ENCODE assay signal across 1 cellular context in the genomic region with DNA sequence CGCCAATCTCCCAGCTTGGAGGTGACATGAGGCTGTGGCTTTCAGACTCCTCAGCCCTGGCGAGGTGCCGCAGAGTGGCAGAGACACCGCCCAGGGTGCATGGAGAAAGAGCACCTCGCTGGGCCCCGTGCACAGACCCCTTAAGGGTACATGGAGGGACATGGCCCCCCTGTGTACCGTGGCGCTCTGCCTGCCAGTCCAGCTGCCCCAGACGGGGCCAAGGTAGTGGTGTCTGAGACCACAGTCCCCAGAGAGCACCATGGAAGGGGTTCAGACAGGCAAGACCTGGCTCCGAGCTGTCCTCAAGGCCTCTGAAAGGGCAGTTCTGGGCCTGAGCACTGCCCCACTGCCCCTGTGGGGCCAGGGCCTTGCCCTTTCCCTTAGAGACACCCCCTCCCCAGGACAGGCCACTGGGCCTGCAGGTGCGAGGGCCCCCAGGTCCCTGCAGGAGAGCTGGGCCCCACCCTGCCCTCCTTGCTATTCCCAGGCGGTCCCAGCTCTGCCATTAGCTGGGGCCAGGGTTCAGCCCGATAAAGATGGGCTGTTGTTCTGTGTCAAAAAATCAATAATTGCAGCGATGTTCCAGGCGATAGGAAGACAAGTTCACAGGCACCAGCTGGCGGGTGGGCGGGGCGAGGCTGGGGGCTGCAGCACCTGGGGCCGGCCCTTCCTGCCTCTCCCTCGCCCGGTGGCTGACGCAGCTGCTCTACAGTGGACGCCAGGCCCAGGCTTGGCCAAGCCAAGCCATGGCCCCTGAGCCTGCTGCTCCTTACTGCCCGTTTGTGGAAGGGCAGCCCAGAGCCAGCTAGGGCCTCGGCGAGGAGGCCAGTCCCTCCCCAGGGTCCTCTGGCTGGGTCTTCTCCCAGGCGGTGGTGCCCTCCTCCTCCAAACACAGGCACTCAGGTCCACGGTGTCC.
A peak's percentile ranks its signal among the peaks of the same experiment; 100 is the strongest.
TF ChIP-seq lines count a peak whose summit lies in the region.

No MANE protein-coding gene starts in this region.

TF ChIP-seq in HepG2, 621 proteins besides CTCF, POLR2A, EP300 and RAD21 (continued from another document and continues in another):
- TF ChIP-seq, protein P1, sequence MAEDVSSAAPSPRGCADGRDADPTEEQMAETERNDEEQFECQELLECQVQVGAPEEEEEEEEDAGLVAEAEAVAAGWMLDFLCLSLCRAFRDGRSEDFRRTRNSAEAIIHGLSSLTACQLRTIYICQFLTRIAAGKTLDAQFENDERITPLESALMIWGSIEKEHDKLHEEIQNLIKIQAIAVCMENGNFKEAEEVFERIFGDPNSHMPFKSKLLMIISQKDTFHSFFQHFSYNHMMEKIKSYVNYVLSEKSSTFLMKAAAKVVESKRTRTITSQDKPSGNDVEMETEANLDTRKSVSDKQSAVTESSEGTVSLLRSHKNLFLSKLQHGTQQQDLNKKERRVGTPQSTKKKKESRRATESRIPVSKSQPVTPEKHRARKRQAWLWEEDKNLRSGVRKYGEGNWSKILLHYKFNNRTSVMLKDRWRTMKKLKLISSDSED (CRISPR knock-in tag; IDR thresholded peaks at IDR 0.05), result no peak
- peak; percentile 56 for TF ChIP-seq TBX3 (IDR thresholded peaks at IDR 0.05; ENCODE audit: borderline replicate concordance)
- TF ChIP-seq, protein P2, sequence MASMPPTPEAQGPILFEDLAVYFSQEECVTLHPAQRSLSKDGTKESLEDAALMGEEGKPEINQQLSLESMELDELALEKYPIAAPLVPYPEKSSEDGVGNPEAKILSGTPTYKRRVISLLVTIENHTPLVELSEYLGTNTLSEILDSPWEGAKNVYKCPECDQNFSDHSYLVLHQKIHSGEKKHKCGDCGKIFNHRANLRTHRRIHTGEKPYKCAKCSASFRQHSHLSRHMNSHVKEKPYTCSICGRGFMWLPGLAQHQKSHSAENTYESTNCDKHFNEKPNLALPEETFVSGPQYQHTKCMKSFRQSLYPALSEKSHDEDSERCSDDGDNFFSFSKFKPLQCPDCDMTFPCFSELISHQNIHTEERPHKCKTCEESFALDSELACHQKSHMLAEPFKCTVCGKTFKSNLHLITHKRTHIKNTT (CRISPR knock-in tag; IDR thresholded peaks at IDR 0.05), result no peak
- TF ChIP-seq ZNF761 (CRISPR knock-in tag; conservative IDR thresholded peaks at IDR 0.05), result peak; percentile 78; the same call in 1 of the 2 replicates
- TF ChIP-seq AGO1 (IDR thresholded peaks at IDR 0.05; ENCODE audit: low read depth, low read length, poor library complexity, severe bottlenecking), result peak; percentile 56
- no peak; the same call in 1 of the 2 replicates for TF ChIP-seq ZSCAN22 (CRISPR knock-in tag; IDR thresholded peaks at IDR 0.05)
- TF ChIP-seq, protein P3, sequence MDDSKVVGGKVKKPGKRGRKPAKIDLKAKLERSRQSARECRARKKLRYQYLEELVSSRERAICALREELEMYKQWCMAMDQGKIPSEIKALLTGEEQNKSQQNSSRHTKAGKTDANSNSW (CRISPR knock-in tag; IDR thresholded peaks at IDR 0.05; ENCODE audit: borderline replicate concordance), result no peak
- TF ChIP-seq, protein P4, sequence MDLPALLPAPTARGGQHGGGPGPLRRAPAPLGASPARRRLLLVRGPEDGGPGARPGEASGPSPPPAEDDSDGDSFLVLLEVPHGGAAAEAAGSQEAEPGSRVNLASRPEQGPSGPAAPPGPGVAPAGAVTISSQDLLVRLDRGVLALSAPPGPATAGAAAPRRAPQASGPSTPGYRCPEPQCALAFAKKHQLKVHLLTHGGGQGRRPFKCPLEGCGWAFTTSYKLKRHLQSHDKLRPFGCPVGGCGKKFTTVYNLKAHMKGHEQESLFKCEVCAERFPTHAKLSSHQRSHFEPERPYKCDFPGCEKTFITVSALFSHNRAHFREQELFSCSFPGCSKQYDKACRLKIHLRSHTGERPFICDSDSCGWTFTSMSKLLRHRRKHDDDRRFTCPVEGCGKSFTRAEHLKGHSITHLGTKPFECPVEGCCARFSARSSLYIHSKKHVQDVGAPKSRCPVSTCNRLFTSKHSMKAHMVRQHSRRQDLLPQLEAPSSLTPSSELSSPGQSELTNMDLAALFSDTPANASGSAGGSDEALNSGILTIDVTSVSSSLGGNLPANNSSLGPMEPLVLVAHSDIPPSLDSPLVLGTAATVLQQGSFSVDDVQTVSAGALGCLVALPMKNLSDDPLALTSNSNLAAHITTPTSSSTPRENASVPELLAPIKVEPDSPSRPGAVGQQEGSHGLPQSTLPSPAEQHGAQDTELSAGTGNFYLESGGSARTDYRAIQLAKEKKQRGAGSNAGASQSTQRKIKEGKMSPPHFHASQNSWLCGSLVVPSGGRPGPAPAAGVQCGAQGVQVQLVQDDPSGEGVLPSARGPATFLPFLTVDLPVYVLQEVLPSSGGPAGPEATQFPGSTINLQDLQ (CRISPR knock-in tag; IDR thresholded peaks at IDR 0.05), result peak; percentile 91
- no peak for TF ChIP-seq RELA (CRISPR knock-in tag; IDR thresholded peaks at IDR 0.05)
- no peak for TF ChIP-seq MTA3 (CRISPR knock-in tag; IDR thresholded peaks at IDR 0.05)
- TF ChIP-seq KLF12 (CRISPR knock-in tag; IDR thresholded peaks at IDR 0.05; ENCODE audit: borderline replicate concordance), result peak; percentile 98
- TF ChIP-seq YEATS2 (CRISPR knock-in tag; IDR thresholded peaks at IDR 0.05; ENCODE audit: borderline replicate concordance), result peak; percentile 62; the same call in 1 of the 2 replicates
- peak; percentile 91; the same call in 1 of the 2 replicates for TF ChIP-seq PRMT3 (CRISPR knock-in tag; IDR thresholded peaks at IDR 0.05; ENCODE audit: borderline replicate concordance, low read depth)
- TF ChIP-seq, protein P5, sequence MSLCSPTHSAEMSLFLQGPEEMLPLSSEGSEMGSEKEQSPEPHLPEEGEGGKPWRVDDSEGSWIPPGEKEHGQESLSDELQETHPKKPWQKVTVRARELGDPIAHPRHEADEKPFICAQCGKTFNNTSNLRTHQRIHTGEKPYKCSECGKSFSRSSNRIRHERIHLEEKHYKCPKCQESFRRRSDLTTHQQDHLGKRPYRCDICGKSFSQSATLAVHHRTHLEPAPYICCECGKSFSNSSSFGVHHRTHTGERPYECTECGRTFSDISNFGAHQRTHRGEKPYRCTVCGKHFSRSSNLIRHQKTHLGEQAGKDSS (CRISPR knock-in tag; IDR thresholded peaks at IDR 0.05; ENCODE audit: borderline replicate concordance, low read depth), result no peak; the same call in 1 of the 2 replicates
- peak; percentile 21 for TF ChIP-seq ZNF230 (CRISPR knock-in tag; IDR thresholded peaks at IDR 0.05)
- TF ChIP-seq ZNF441 (CRISPR knock-in tag; IDR thresholded peaks at IDR 0.05; ENCODE audit: borderline replicate concordance), result no peak
- TF ChIP-seq ZNF143 (CRISPR knock-in tag; IDR thresholded peaks at IDR 0.05), result peak; percentile 68; the same call in 1 of the 2 replicates
- TF ChIP-seq, protein P6, sequence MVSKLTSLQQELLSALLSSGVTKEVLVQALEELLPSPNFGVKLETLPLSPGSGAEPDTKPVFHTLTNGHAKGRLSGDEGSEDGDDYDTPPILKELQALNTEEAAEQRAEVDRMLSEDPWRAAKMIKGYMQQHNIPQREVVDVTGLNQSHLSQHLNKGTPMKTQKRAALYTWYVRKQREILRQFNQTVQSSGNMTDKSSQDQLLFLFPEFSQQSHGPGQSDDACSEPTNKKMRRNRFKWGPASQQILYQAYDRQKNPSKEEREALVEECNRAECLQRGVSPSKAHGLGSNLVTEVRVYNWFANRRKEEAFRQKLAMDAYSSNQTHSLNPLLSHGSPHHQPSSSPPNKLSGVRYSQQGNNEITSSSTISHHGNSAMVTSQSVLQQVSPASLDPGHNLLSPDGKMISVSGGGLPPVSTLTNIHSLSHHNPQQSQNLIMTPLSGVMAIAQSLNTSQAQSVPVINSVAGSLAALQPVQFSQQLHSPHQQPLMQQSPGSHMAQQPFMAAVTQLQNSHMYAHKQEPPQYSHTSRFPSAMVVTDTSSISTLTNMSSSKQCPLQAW (CRISPR knock-in tag; IDR thresholded peaks at IDR 0.05), result peak; percentile 96
- peak; percentile 90 for TF ChIP-seq MEIS2 (CRISPR knock-in tag; IDR thresholded peaks at IDR 0.05)
- peak; percentile 76 for TF ChIP-seq SP4 (CRISPR knock-in tag; IDR thresholded peaks at IDR 0.05)
- TF ChIP-seq ZFP1 (CRISPR knock-in tag; IDR thresholded peaks at IDR 0.05), result peak; percentile 95
- no peak for TF ChIP-seq ZFP36L2 (CRISPR knock-in tag; IDR thresholded peaks at IDR 0.05)
- TF ChIP-seq, protein P7, sequence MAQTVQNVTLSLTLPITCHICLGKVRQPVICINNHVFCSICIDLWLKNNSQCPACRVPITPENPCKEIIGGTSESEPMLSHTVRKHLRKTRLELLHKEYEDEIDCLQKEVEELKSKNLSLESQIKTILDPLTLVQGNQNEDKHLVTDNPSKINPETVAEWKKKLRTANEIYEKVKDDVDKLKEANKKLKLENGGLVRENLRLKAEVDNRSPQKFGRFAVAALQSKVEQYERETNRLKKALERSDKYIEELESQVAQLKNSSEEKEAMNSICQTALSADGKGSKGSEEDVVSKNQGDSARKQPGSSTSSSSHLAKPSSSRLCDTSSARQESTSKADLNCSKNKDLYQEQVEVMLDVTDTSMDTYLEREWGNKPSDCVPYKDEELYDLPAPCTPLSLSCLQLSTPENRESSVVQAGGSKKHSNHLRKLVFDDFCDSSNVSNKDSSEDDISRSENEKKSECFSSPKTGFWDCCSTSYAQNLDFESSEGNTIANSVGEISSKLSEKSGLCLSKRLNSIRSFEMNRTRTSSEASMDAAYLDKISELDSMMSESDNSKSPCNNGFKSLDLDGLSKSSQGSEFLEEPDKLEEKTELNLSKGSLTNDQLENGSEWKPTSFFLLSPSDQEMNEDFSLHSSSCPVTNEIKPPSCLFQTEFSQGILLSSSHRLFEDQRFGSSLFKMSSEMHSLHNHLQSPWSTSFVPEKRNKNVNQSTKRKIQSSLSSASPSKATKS (CRISPR knock-in tag; IDR thresholded peaks at IDR 0.05), result peak; percentile 87
- peak; percentile 97 for TF ChIP-seq MIXL1 (CRISPR knock-in tag; IDR thresholded peaks at IDR 0.05)
- no peak for TF ChIP-seq ATM (IDR thresholded peaks at IDR 0.05; ENCODE audit: borderline replicate concordance)
- TF ChIP-seq XBP1 (CRISPR knock-in tag; IDR thresholded peaks at IDR 0.05), result no peak; the same call in 1 of the 2 replicates
- no peak; the same call in none of the 2 replicates for TF ChIP-seq ZNF792 (CRISPR knock-in tag; IDR thresholded peaks at IDR 0.05)
- peak; percentile 90 for TF ChIP-seq DMAP1 (CRISPR knock-in tag; IDR thresholded peaks at IDR 0.05)
- TF ChIP-seq MXD4 (CRISPR knock-in tag; IDR thresholded peaks at IDR 0.05), result peak; percentile 42
- TF ChIP-seq GATA4 (IDR thresholded peaks at IDR 0.05; ENCODE audit: borderline replicate concordance, low read depth), result peak; percentile 95
- peak; percentile 87 for TF ChIP-seq FOXC1 (CRISPR knock-in tag; IDR thresholded peaks at IDR 0.05; ENCODE audit: borderline replicate concordance)
- TF ChIP-seq ZNF180 (CRISPR knock-in tag; IDR thresholded peaks at IDR 0.05; ENCODE audit: borderline replicate concordance, low read depth), result no peak; the same call in 1 of the 2 replicates
- TF ChIP-seq, protein P8, sequence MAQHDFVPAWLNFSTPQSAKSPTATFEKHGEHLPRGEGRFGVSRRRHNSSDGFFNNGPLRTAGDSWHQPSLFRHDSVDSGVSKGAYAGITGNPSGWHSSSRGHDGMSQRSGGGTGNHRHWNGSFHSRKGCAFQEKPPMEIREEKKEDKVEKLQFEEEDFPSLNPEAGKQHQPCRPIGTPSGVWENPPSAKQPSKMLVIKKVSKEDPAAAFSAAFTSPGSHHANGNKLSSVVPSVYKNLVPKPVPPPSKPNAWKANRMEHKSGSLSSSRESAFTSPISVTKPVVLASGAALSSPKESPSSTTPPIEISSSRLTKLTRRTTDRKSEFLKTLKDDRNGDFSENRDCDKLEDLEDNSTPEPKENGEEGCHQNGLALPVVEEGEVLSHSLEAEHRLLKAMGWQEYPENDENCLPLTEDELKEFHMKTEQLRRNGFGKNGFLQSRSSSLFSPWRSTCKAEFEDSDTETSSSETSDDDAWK (CRISPR knock-in tag; IDR thresholded peaks at IDR 0.05), result no peak
- no peak for TF ChIP-seq ADNP (CRISPR knock-in tag; IDR thresholded peaks at IDR 0.05)
- no peak for TF ChIP-seq ZMYM3 (CRISPR knock-in tag; IDR thresholded peaks at IDR 0.05)
- TF ChIP-seq CREB1 (IDR thresholded peaks at IDR 0.05), result no peak
- no peak; the same call in 1 of the 2 replicates for TF ChIP-seq CREB1 (CRISPR knock-in tag; IDR thresholded peaks at IDR 0.05)
- TF ChIP-seq ZNF207 (IDR thresholded peaks at IDR 0.05; ENCODE audit: borderline replicate concordance), result no peak
- TF ChIP-seq SKI (IDR thresholded peaks at IDR 0.05; ENCODE audit: partially characterized antibody), result peak; percentile 93
- no peak for TF ChIP-seq ZNF256 (CRISPR knock-in tag; conservative IDR thresholded peaks at IDR 0.05)
- no peak; the same call in 1 of the 2 replicates for TF ChIP-seq ZNF570 (CRISPR knock-in tag; IDR thresholded peaks at IDR 0.05; ENCODE audit: borderline replicate concordance)
- no peak for TF ChIP-seq ZNF354B (CRISPR knock-in tag; IDR thresholded peaks at IDR 0.05)
- TF ChIP-seq CCAR2 (optimal IDR thresholded peaks at IDR 0.05; ENCODE audit: low read depth, low read length), result no peak
- TF ChIP-seq KDM5B (CRISPR knock-in tag; IDR thresholded peaks at IDR 0.05; ENCODE audit: borderline replicate concordance), result peak; percentile 49; the same call in 1 of the 2 replicates
- peak; percentile 98 for TF ChIP-seq ZEB1 (IDR thresholded peaks at IDR 0.05; ENCODE audit: insufficient replicate concordance, low read depth)
- TF ChIP-seq ZNF83 (CRISPR knock-in tag; IDR thresholded peaks at IDR 0.05; ENCODE audit: borderline replicate concordance), result no peak
- TF ChIP-seq TSC22D2 (CRISPR knock-in tag; IDR thresholded peaks at IDR 0.05; ENCODE audit: borderline replicate concordance), result 0 out of 2 replicates have a peak, but pooled peaks have one; percentile 74
